Comparison of ENCODE assay signal across 8 cellular contexts in the genomic region with DNA sequence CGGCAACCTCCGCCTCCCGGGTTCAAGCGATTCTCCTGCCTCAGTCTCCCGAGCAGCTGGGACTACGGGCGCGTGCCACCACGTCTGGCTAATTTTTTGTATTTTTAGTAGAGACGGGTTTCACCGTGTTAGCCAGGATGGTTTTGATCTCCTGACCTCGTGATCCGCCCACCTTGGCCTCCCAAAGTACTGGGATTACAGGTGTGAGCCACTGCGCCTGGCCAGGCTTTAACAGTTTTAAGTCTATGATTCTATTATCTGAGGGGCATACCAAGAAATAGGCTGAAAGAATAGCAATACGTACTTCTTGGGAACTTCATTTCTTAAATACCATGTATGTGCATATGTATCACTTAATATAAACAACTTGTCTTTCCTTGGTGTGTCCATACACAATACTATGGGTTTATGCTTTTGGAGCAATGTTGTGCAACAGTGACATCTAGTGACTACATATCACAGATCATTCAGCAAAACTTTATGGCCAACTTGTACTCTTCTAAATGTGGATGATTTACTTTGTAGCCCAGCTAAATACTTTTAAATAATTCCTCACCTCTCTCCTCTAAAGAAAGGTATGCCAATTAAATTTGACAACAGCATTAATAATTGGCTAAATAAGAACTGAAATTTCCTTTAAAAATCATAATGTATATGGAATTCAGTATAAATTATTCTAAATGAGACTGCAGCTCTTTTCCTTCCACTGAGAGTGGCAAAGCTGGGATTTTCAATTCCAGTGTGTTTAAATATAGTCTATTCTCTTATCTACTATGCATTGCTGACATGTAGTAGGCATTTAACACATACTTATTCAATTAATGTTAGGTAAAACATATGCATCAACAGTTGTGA. TPM values are rescaled to one million over a fixed set of nuclear protein-coding genes. Genes with fewer than 3 reads are reported as not detected.
DNase-seq lines count a peak whose midpoint lies in the region; ATAC-seq and TF ChIP-seq lines count a peak whose summit lies in the region.

No MANE protein-coding gene starts in this region.

- CTCF ChIA-PET in BJ (lab: Yijun Ruan, JAX): interaction anchor here (0.6 to 3.9 kb wide), 14 partner anchors 8 to 589 kb away, joined by 3 to 35 read pairs (median 4); no protein-coding TSS in a partner anchor

- peak; percentile 65 for TF ChIP-seq CTCF in BJ (IDR thresholded peaks at IDR 0.05; ENCODE audit: insufficient read depth, low read depth, low read length)
- TF ChIP-seq CTCF in GM13977 (IDR thresholded peaks at IDR 0.05; ENCODE audit: extremely low read depth, insufficient read depth, missing control alignments): peak; percentile 61
- peak; percentile 43; the same call in 1 of the 2 replicates for TF ChIP-seq CTCF in WI38 (IDR thresholded peaks at IDR 0.05; ENCODE audit: low read depth, low read length)

- DNase-seq in BJ (ENCODE audit: low read depth) (peak; percentile 20), GM13977 (ENCODE audit: low spot score) (peak; percentile 44), NCI-H1694 (lab: John Stamatoyannopoulos, UW) (peak; percentile 16), glomerular endothelial cell (ENCODE audit: extremely low read depth, low read depth, low spot score) (peak; percentile 74), pons (ENCODE audit: low spot score) (peak; percentile 89), activated gamma-delta T cell treated with Interleukin-2 at 50 U/mL for 16 hours (no peak)

- peak; percentile 71 for ATAC-seq in HG02840 (IDR thresholded peaks at IDR 0.05; ENCODE audit: low FRiP score, unreplicated experiment)

- no peaks in the 10 kb centered on the region for H3K36me3 ChIP-seq in BJ (ENCODE audit: control insufficient read depth, insufficient read depth, low read length)

- no peaks in the 10 kb centered on the region for H3K27me3 ChIP-seq in BJ (ENCODE audit: control insufficient read depth, insufficient read depth, low read length)

- POLR2A ChIA-PET in BJ (lab: Charles Lee): no interaction called here

- H3K4me3 ChIP-seq in BJ (ENCODE audit: low read depth, low read length): no peak overlapping the region
- H3K4me3 ChIP-seq in WI38 (ENCODE audit: low read depth, low read length): no peak overlapping the region

- in situ Hi-C loops in GM13977 (cut with MboI; ENCODE audit: low pct_unique_long_range_greater_than_20kb, low sequenced_read_pairs, unreplicated experiment): loop anchor here (10.0 kb wide), 2 partner anchors 384 to 564 kb away; no protein-coding TSS in a partner anchor

RNA-seq across cellular contexts. Expression of gene SLC9B1, which starts 10.4 kb away (rescaled TPM):
- 0.07 and 0.25 TPM in 2 replicates for polyA plus RNA-seq in BJ (2011; rRNA removed)
- polyA minus RNA-seq in BJ (2011; rRNA and poly(A)+ RNA removed): 0.24 TPM in 1 of 2 replicates, not detected in the other
- 0.24 and 0.41 TPM in 2 replicates for total RNA-seq in glomerular endothelial cell
